In the genomic region with DNA sequence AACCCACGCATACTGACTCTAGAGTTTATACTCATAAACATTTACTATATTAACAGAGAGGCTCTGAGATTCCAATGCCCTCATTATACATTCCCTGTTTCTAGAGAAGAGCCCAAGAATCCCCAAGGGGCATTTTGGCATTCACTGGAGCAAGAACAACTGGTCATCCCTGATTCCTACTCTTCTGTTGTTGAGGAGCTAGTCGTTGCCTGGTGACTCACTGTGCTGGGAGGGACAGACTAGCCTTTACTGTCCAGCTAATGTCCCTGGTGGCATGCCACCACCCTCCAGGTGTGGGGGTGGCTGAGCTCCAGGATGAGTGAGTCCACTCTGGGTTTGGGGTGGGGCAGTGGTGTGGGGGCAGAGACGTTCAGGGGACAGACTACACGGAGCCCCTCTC, we compare ENCODE assay signal across 14 cellular contexts. TPM values are rescaled to one million over a fixed set of nuclear protein-coding genes. Genes with fewer than 3 reads are reported as not detected.
DNase-seq lines count a peak whose midpoint lies in the region; ATAC-seq, FAIRE-seq and TF ChIP-seq lines count a peak whose summit lies in the region.
"Had no signal": no experiment of that assay in that cellular context is flagged by ENCODE, and none has a peak within 500 bp of the region (broad histone marks: within the 10 kb centered on the region; RNA-seq: fewer than 3 reads in every experiment).

No MANE protein-coding gene starts in this region.

- H3K4me1 Mint-ChIP-seq in naive thymus-derived CD4-positive, alpha-beta T cell, result peaks cover 0 to 7% (median 0%) of the 10 kb centered on the region in 7 donors

- TF ChIP-seq POLR2A in breast epithelium (IDR thresholded peaks at IDR 0.05) (no peak), HepG2 (IDR thresholded peaks at IDR 0.05; ENCODE audit: insufficient read depth in 1 of 2, low read depth in 2 of 2, low read length in 2 of 2) (no peak)

- H3K9me3 ChIP-seq in left ventricle myocardium inferior (replicated peaks), result no peaks in the 10 kb centered on the region
- no peaks in the 10 kb centered on the region for H3K9me3 ChIP-seq in breast epithelium
- H3K9me3 ChIP-seq in HepG2 (ENCODE audit: low read length), result no peaks in the 10 kb centered on the region
- H3K9me3 ChIP-seq in naive thymus-derived CD4-positive, alpha-beta T cell (ENCODE audit: control insufficient read depth in 2 of 3, low read length in 3 of 3), result no peaks in the 10 kb centered on the region

- WGBS in HepG2 (ENCODE audit: low lambda C conversion rate), result 19% methylated on average over 4 of the region's 4 CpGs

- intact Hi-C loops in Right ventricle myocardium superior (cut with DNase I) (no loop called here), left ventricle myocardium inferior (cut with micrococcal nuclease) (no loop called here), breast epithelium (cut with DNase I; ENCODE audit: low total_unique reads) (no loop called here), HepG2 (cut with micrococcal nuclease; ENCODE audit: unreplicated experiment) (no loop called here)
- intact Hi-C loops in naive thymus-derived CD4-positive, alpha-beta T cell (cut with micrococcal nuclease), result no loop called here

- H3K9ac ChIP-seq in HepG2 (ENCODE audit: insufficient read depth, low read depth, low read length), result peak overlapping the region; percentile 28; the same call in 1 of the 2 replicates

- H3K9me3 Mint-ChIP-seq in naive thymus-derived CD4-positive, alpha-beta T cell, result no peaks in the 10 kb centered on the region
- H3K9me3 Mint-ChIP-seq: activated naive CD8-positive, alpha-beta T cell treated with anti-CD3 and anti-CD28 coated beads, Interleukin-2, amount 10 ng/mL, durations not matched to agents 7 days and 5 days had no signal

- H3K27me3 ChIP-seq in left ventricle myocardium inferior (ENCODE audit: low read depth) (no peaks in the 10 kb centered on the region), breast epithelium (no peaks in the 10 kb centered on the region), HepG2 (ENCODE audit: control insufficient read depth in 1 of 2, insufficient read depth in 2 of 2, low read length in 2 of 2) (no peaks in the 10 kb centered on the region)
- H3K27me3 ChIP-seq in naive thymus-derived CD4-positive, alpha-beta T cell (ENCODE audit: control insufficient read depth in 2 of 2, insufficient read depth in 2 of 2, low read length in 2 of 2), result no peaks in the 10 kb centered on the region

- H3K36me3 Mint-ChIP-seq in naive thymus-derived CD4-positive, alpha-beta T cell, result no peaks in the 10 kb centered on the region
- H3K36me3 Mint-ChIP-seq: activated naive CD8-positive, alpha-beta T cell treated with anti-CD3 and anti-CD28 coated beads, Interleukin-2, amount 10 ng/mL, durations not matched to agents 7 days and 5 days had no signal

- TF ChIP-seq EP300 in HepG2 (IDR thresholded peaks at IDR 0.05; ENCODE audit: low read depth in 2 of 2, low read length in 2 of 2) (no peak), HepG2 (CRISPR knock-in tag; IDR thresholded peaks at IDR 0.05; ENCODE audit: borderline replicate concordance) (no peak)

- DNase-seq in Right ventricle myocardium superior (no peak), left ventricle myocardium inferior (no peak), breast epithelium (ENCODE audit: low spot score in 2 of 2) (peak; percentile 85 to 95), HepG2 (ENCODE audit: low spot score) (peak; percentile 51), anterior cingulate cortex (lab: John Stamatoyannopoulos, UW) (no peak), cerebellar cortex (ENCODE audit: low spot score) (no peak)
- DNase-seq in naive thymus-derived CD4-positive, alpha-beta T cell, result no peak
- DNase-seq: activated CD4-positive, alpha-beta T cell treated with anti-CD3 and anti-CD28 coated beads, Interleukin-2, amount 50 U/mL, for 1 hour; activated naive CD8-positive, alpha-beta T cell treated with anti-CD3 and anti-CD28 coated beads, Interleukin-2, amount 10 ng/mL, durations not matched to agents 7 days and 5 days; NCI-H1930; stimulated activated CD4-positive, alpha-beta T cell treated with anti-CD3 and anti-CD28 coated beads, Interleukin-2, amount 100 ng/mL, for 24 hours had no signal

- CTCF ChIA-PET in HepG2 (lab: Yijun Ruan, JAX; ENCODE audit: low intra/inter-chr PET ratio, low total read pairs), result no interaction called here
- CTCF ChIA-PET in naive thymus-derived CD4-positive, alpha-beta T cell (lab: Charles Lee), result no interaction called here

- no peak overlapping the region for H3K4me3 Mint-ChIP-seq in naive thymus-derived CD4-positive, alpha-beta T cell
- H3K4me3 Mint-ChIP-seq: activated naive CD8-positive, alpha-beta T cell treated with anti-CD3 and anti-CD28 coated beads, Interleukin-2, amount 10 ng/mL, durations not matched to agents 7 days and 5 days had no signal

- no peaks in the 10 kb centered on the region for H4K20me1 ChIP-seq in HepG2 (ENCODE audit: insufficient read depth, low read length)

- FAIRE-seq in HepG2 (lab: Jason Lieb, UNC), result no peak
- FAIRE-seq: A204.1 had no signal

- H2AFZ ChIP-seq in HepG2 (ENCODE audit: low read length), result no peak overlapping the region

- H3K4me1 ChIP-seq in left ventricle myocardium inferior, result peaks cover 10% of the 10 kb centered on the region
- peaks cover 0 to 7% of the 10 kb centered on the region in 2 donors for H3K4me1 ChIP-seq in breast epithelium
- H3K4me1 ChIP-seq in HepG2 (ENCODE audit: insufficient read depth, low read length), result peaks cover 59% of the 10 kb centered on the region
- no peaks in the 10 kb centered on the region for H3K4me1 ChIP-seq in naive thymus-derived CD4-positive, alpha-beta T cell (ENCODE audit: control insufficient read depth in 2 of 2, insufficient read depth in 2 of 2, low read length in 2 of 2)

- TF ChIP-seq CTCF in left ventricle myocardium inferior (IDR thresholded peaks at IDR 0.05; ENCODE audit: borderline replicate concordance) (no peak), breast epithelium (IDR thresholded peaks at IDR 0.05) (no peak), HepG2 (CRISPR knock-in tag; IDR thresholded peaks at IDR 0.05) (no peak)

- peak overlapping the region; percentile 57 for H3K4me2 ChIP-seq in HepG2 (ENCODE audit: low read depth, low read length)

- H3K27ac ChIP-seq in left ventricle myocardium inferior (replicated peaks), result no peak overlapping the region
- peak overlapping the region; percentile 82 to 93 for H3K27ac ChIP-seq in breast epithelium
- no peak overlapping the region for H3K27ac ChIP-seq in HepG2 (ENCODE audit: extremely low read length, insufficient read depth, low read length)
- no peak overlapping the region for H3K27ac ChIP-seq in naive thymus-derived CD4-positive, alpha-beta T cell (ENCODE audit: low read depth, low read length)

- peaks cover 0 to 11% (median 5%) of the 10 kb centered on the region in 5 donors for H3K27me3 Mint-ChIP-seq in naive thymus-derived CD4-positive, alpha-beta T cell

- H3K79me2 ChIP-seq in HepG2 (ENCODE audit: insufficient read depth, low read length), result no peaks in the 10 kb centered on the region

- H3K4me3 ChIP-seq in left ventricle myocardium inferior (no peak overlapping the region), breast epithelium (peak overlapping the region in 1 of 3 donors; percentile 13), HepG2 (replicated peaks in 1 of 3; ENCODE audit: insufficient read depth in 1 of 3, low read depth in 2 of 3, low read length in 3 of 3) (peak overlapping the region in 1 of 3 experiments; percentile 9; a peak in 1 of 6 replicates)
- H3K4me3 ChIP-seq in naive thymus-derived CD4-positive, alpha-beta T cell (ENCODE audit: low read length), result no peak overlapping the region

- H3K36me3 ChIP-seq in left ventricle myocardium inferior (no peaks in the 10 kb centered on the region), breast epithelium (no peaks in the 10 kb centered on the region), HepG2 (replicated peaks in 1 of 2; ENCODE audit: control insufficient read depth in 1 of 2, insufficient read depth in 2 of 2, low read length in 2 of 2) (no peaks in the 10 kb centered on the region)
- no peaks in the 10 kb centered on the region for H3K36me3 ChIP-seq in naive thymus-derived CD4-positive, alpha-beta T cell (ENCODE audit: control insufficient read depth in 2 of 3, insufficient read depth in 3 of 3, low read length in 3 of 3)

- TF ChIP-seq RAD21 in HepG2 (CRISPR knock-in tag; IDR thresholded peaks at IDR 0.05), result no peak

- in situ Hi-C loops in HepG2 (cut with HindIII; ENCODE audit: extremely low pct_ligation_motif_present, low pct_unique_long_range_greater_than_20kb), result no loop called here

- no TSS peak for BruUV-seq in HepG2 (replicated peaks; lab: Mats Ljungman, UMichigan)

- no peak overlapping the region for H3K27ac Mint-ChIP-seq in naive thymus-derived CD4-positive, alpha-beta T cell
- H3K27ac Mint-ChIP-seq: activated naive CD8-positive, alpha-beta T cell treated with anti-CD3 and anti-CD28 coated beads, Interleukin-2, amount 10 ng/mL, durations not matched to agents 7 days and 5 days had no signal

- ATAC-seq in Right ventricle myocardium superior (ENCODE audit: poor library complexity) (peak; percentile 17), HepG2 (peak; percentile 62), GM21576 (IDR thresholded peaks at IDR 0.05; ENCODE audit: unreplicated experiment) (no peak)
- ATAC-seq in naive thymus-derived CD4-positive, alpha-beta T cell, result no peak
- ATAC-seq: Right ventricle myocardium inferior had no signal

- POLR2A ChIA-PET in HepG2 (lab: Yijun Ruan, JAX), result interaction anchor here (1.0 to 10.1 kb wide), 10 partner anchors 10 to 100 kb away, joined by 3 to 97 read pairs (median 5); a partner anchor contains a TSS
- POLR2A ChIA-PET in naive thymus-derived CD4-positive, alpha-beta T cell (lab: Charles Lee), result no interaction called here

RNA-seq across cellular contexts. Expression of a gene that starts 49.2 kb away (rescaled TPM):
- 199 TPM for total RNA-seq in Right ventricle myocardium superior
- total RNA-seq in left ventricle myocardium inferior, result 193 TPM
- 1,000 to 10,000 TPM in 1 of 3 donors, 100 to 1,000 TPM in 2; 643 to 1,178 (median 772) TPM for total RNA-seq in breast epithelium
- 192 and 268 TPM in 2 replicates for total RNA-seq in HepG2 (2016; rRNA removed; fragmentation: Illumina TruSeq; extraction: Trizol)
- 40.2 and 44.0 TPM in 2 replicates for total RNA-seq in HepG2 (2016; cell fraction: cytosol; rRNA removed; fragmentation: Illumina TruSeq; extraction: Trizol; ENCODE audit: low read depth)
- 176 and 281 TPM in 2 replicates for total RNA-seq in HepG2 (2016; cell fraction: insoluble cytoplasmic fraction; rRNA removed; fragmentation: Illumina TruSeq; extraction: Trizol)
- total RNA-seq in HepG2 (2016; cell fraction: membrane; rRNA removed; fragmentation: Illumina TruSeq; extraction: Trizol), result 165 and 177 TPM in 2 replicates
- total RNA-seq in HepG2 (2016; cell fraction: nucleus; rRNA removed; fragmentation: Illumina TruSeq; extraction: Trizol), result 193 and 207 TPM in 2 replicates
- polyA plus RNA-seq in HepG2 (2011; rRNA removed), result 192 and 237 TPM in 2 replicates
- polyA plus RNA-seq in HepG2 (2011; cell fraction: cytosol; rRNA removed), result 193 and 210 TPM in 2 replicates
- polyA plus RNA-seq in HepG2 (2011; cell fraction: nucleus; rRNA removed), result 241 and 269 TPM in 2 replicates
- polyA plus RNA-seq in HepG2 (2012), result 158 and 213 TPM in 2 replicates
- 33.6 and 36.3 TPM in 2 replicates for polyA plus RNA-seq in HepG2 (2016; cell fraction: cytosol; fragmentation: Illumina TruSeq; extraction: Trizol; ENCODE audit: low read depth)
- polyA plus RNA-seq in HepG2 (2016; cell fraction: insoluble cytoplasmic fraction; fragmentation: Illumina TruSeq; extraction: Trizol; ENCODE audit: low read depth), result 232 and 273 TPM in 2 replicates
- 112 and 122 TPM in 2 replicates for polyA plus RNA-seq in HepG2 (2016; cell fraction: membrane; fragmentation: Illumina TruSeq; extraction: Trizol; ENCODE audit: low read depth)
- 333 and 350 TPM in 2 replicates for polyA plus RNA-seq in HepG2 (2016; cell fraction: nucleus; fragmentation: Illumina TruSeq; extraction: Trizol; ENCODE audit: insufficient read depth, low read depth)
- 88.5 and 225 TPM in 2 replicates for polyA minus RNA-seq in HepG2 (2011; rRNA and poly(A)+ RNA removed; ENCODE audit: low replicate concordance)
- 132 and 167 TPM in 2 replicates for polyA minus RNA-seq in HepG2 (2011; cell fraction: cytosol; rRNA and poly(A)+ RNA removed)
- polyA minus RNA-seq in HepG2 (2011; cell fraction: nucleus; rRNA and poly(A)+ RNA removed), result 162 and 170 TPM in 2 replicates
- total RNA-seq in naive thymus-derived CD4-positive, alpha-beta T cell, result 100 to 1,000 TPM in 1 of 5 experiments, 10 to 100 TPM in 2, 1 to 10 TPM in 2; 2.5 to 244 (median 11.7) TPM
- under 1 TPM; 0.64 to 0.71 TPM for polyA plus RNA-seq in naive thymus-derived CD4-positive, alpha-beta T cell

Comparison
In these comparisons a context has a peak if more than half of its experiments do, and no peak if none do; other contexts are left out.
1. ATAC-seq: peak in Right ventricle myocardium superior (single experiment) and HepG2 (single experiment); none in GM21576 (single experiment) and naive thymus-derived CD4-positive, alpha-beta T cell (single experiment).
2. DNase-seq: peak in breast epithelium (2 of 2) and HepG2 (single experiment); none in Right ventricle myocardium superior (single experiment), left ventricle myocardium inferior (single experiment), anterior cingulate cortex (0 of 58), naive thymus-derived CD4-positive, alpha-beta T cell (0 of 9) and cerebellar cortex (single experiment).
3. H3K27ac ChIP-seq: peak in breast epithelium (2 of 2); none in left ventricle myocardium inferior (single experiment), HepG2 (single experiment) and naive thymus-derived CD4-positive, alpha-beta T cell (single experiment).